Comparison of ENCODE assay signal across 11 cellular contexts in genomic region chr17:82232876-82233785, GRCh38. TPM values are rescaled to one million over a fixed set of nuclear protein-coding genes. Genes with fewer than 3 reads are reported as not detected.
DNase-seq lines count a peak whose midpoint lies in the region; ATAC-seq, FAIRE-seq and TF ChIP-seq lines count a peak whose summit lies in the region.
"Had no signal": no experiment of that assay in that cellular context is flagged by ENCODE, and none has a peak within 500 bp of the region (broad histone marks: within the 10 kb centered on the region; RNA-seq: fewer than 3 reads in every experiment).

No MANE protein-coding gene starts in this region.

- CTCF ChIA-PET in CD4-positive, alpha-beta T cell (lab: Charles Lee), result interaction anchor here (0.6 to 1.4 kb wide), 2 partner anchors 27 to 203 kb away, joined by 3 read pairs; no protein-coding TSS in a partner anchor
- CTCF ChIA-PET in HCT116 (lab: Charles Lee), result no interaction called here

- H3K4me1 Mint-ChIP-seq in CD4-positive, alpha-beta T cell (ENCODE audit: low read depth), result peaks cover 20% of the 10 kb centered on the region
- H3K4me1 Mint-ChIP-seq in endodermal cell, result peaks cover 3% of the 10 kb centered on the region

- no peak for TF ChIP-seq RAD21 in HCT116 (IDR thresholded peaks at IDR 0.05; ENCODE audit: low read depth)

- H3K4me3 ChIP-seq in HCT116 (replicated peaks in 1 of 2; ENCODE audit: low read depth in 1 of 2, low read length in 2 of 2) (no peak overlapping the region), endodermal cell (ENCODE audit: low read length) (no peak overlapping the region), retinal pigment epithelial cell (ENCODE audit: low read length) (peak overlapping the region; percentile 20)

- H3K36me3 Mint-ChIP-seq in CD4-positive, alpha-beta T cell (ENCODE audit: low read depth), result no peaks in the 10 kb centered on the region
- peaks cover 3% of the 10 kb centered on the region for H3K36me3 Mint-ChIP-seq in endodermal cell (ENCODE audit: low read depth)

- POLR2A ChIA-PET in CD4-positive, alpha-beta T cell (lab: Charles Lee), result interaction anchor here (0.6 to 2.5 kb wide), 3 partner anchors 27 to 63 kb away, joined by 3 to 6 read pairs (median 4); no protein-coding TSS in a partner anchor
- POLR2A ChIA-PET in HCT116 (lab: Charles Lee), result interaction anchor here (0.6 kb wide), 1 partner anchor 835 kb away, joined by 4 read pairs; no protein-coding TSS in a partner anchor

- peaks cover 97% of the 10 kb centered on the region for H3K79me2 ChIP-seq in HCT116 (ENCODE audit: insufficient read depth, low read length)

- no peak for ATAC-seq in CD4-positive, alpha-beta T cell (ENCODE audit: poor library complexity)
- no peak for ATAC-seq in HCT116
- ATAC-seq in GM19351 (IDR thresholded peaks at IDR 0.05; ENCODE audit: unreplicated experiment), result no peak
- ATAC-seq: left colon, T-helper 17 cell had no signal

- peak overlapping the region; percentile 53 for H3K27ac Mint-ChIP-seq in CD4-positive, alpha-beta T cell
- no peak overlapping the region for H3K27ac Mint-ChIP-seq in endodermal cell
- H3K27ac Mint-ChIP-seq: T-helper 17 cell had no signal

- no peak for TF ChIP-seq CTCF in CD4-positive, alpha-beta T cell (IDR thresholded peaks at IDR 0.05)
- TF ChIP-seq CTCF in HCT116 (IDR thresholded peaks at IDR 0.05 in 2 of 3, conservative IDR thresholded peaks at IDR 0.05 in 1 of 3; ENCODE audit: borderline replicate concordance in 1 of 3, insufficient read depth in 1 of 3, low read depth in 2 of 3, low read length in 2 of 3) (no peak), endodermal cell (conservative IDR thresholded peaks at IDR 0.05) (no peak), retinal pigment epithelial cell (conservative IDR thresholded peaks at IDR 0.05; ENCODE audit: low read depth, low read length) (no peak), D721Med (IDR thresholded peaks at IDR 0.05; ENCODE audit: insufficient read depth, missing control alignments) (no peak)

- FAIRE-seq in D721Med (lab: Jason Lieb, UNC), result no peak

- H3K4me1 ChIP-seq in HCT116 (ENCODE audit: control insufficient read depth in 1 of 2, insufficient read depth in 2 of 2, low read length in 2 of 2) (peaks cover 47 to 85% of the 10 kb centered on the region in 2 experiments), endodermal cell (ENCODE audit: control insufficient read depth, insufficient read depth, low read length) (peaks cover 9% of the 10 kb centered on the region)

- no TSS peak for BruUV-seq in HCT116 (replicated peaks; lab: Mats Ljungman, UMichigan)

- RAD21 ChIA-PET in HCT116 (lab: Charles Lee; ENCODE audit: low non-redundant PET in 1 of 2, low total read pairs in 2 of 2, uncharacterized antibody in 2 of 2, unreplicated experiment in 2 of 2), result no interaction called here

- H3K9me3 Mint-ChIP-seq in CD4-positive, alpha-beta T cell, result no peaks in the 10 kb centered on the region
- no peaks in the 10 kb centered on the region for H3K9me3 Mint-ChIP-seq in endodermal cell

- 90 to 96% methylated on average over 8 to 21 of the region's 21 CpGs for WGBS in endodermal cell (ENCODE audit: insufficient coverage in 1 of 2, insufficient read length in 1 of 2), 2 experiments

- H3K9ac ChIP-seq in HCT116 (ENCODE audit: low read length) (peak overlapping the region; percentile 34; the same call in 1 of the 2 replicates), endodermal cell (ENCODE audit: extremely low read depth, low read length, poor library complexity, severe bottlenecking) (no peak overlapping the region)

- no peaks in the 10 kb centered on the region for H3K27me3 Mint-ChIP-seq in CD4-positive, alpha-beta T cell
- H3K27me3 Mint-ChIP-seq in endodermal cell (ENCODE audit: insufficient read depth), result peaks cover 11% of the 10 kb centered on the region
- H3K27me3 Mint-ChIP-seq: T-helper 17 cell had no signal

- H3K4me2 ChIP-seq in HCT116 (ENCODE audit: low read length), result peak overlapping the region; percentile 31

- no peaks in the 10 kb centered on the region for H3K9me2 ChIP-seq in HCT116 (ENCODE audit: insufficient read depth)

- peaks cover 38% of the 10 kb centered on the region; the same call in 1 of the 2 replicates for H4K20me1 ChIP-seq in HCT116 (ENCODE audit: insufficient read depth)

- peaks cover 18 to 70% of the 10 kb centered on the region in 2 experiments for H3K36me3 ChIP-seq in HCT116 (ENCODE audit: control insufficient read depth in 1 of 2, insufficient read depth in 2 of 2, low read length in 2 of 2)
- no peaks in the 10 kb centered on the region for H3K36me3 ChIP-seq in endodermal cell (ENCODE audit: control insufficient read depth, insufficient read depth, low read length)

- no peak for TF ChIP-seq POLR2A in HCT116 (IDR thresholded peaks at IDR 0.05; ENCODE audit: borderline replicate concordance, extremely low read depth, insufficient read depth, insufficient read length)

- intact Hi-C loops in CD4-positive, alpha-beta T cell (cut with DNase I, micrococcal nuclease), result loop anchor here in 1 of 2 experiments (10.0 kb wide), 2 partner anchors 62 to 198 kb away; partner anchors contain the start of genes DCXR and RAC3
- intact Hi-C loops in HCT116 (cut with micrococcal nuclease), result no loop called here

- H2AFZ ChIP-seq in HCT116 (ENCODE audit: low read depth, low read length, poor library complexity, severe bottlenecking), result no peak overlapping the region

- H3K9me3 ChIP-seq in CD4-positive, alpha-beta T cell (ENCODE audit: control insufficient read depth, low read length), result no peaks in the 10 kb centered on the region
- H3K9me3 ChIP-seq in HCT116 (ENCODE audit: control insufficient read depth in 1 of 2, insufficient read depth in 1 of 2, low read depth in 1 of 2, low read length in 2 of 2) (no peaks in the 10 kb centered on the region), endodermal cell (ENCODE audit: control insufficient read depth, low read length) (no peaks in the 10 kb centered on the region)

- peak overlapping the region; percentile 72 for H3K4me3 Mint-ChIP-seq in CD4-positive, alpha-beta T cell
- H3K4me3 Mint-ChIP-seq in endodermal cell, result no peak overlapping the region
- H3K4me3 Mint-ChIP-seq: T-helper 17 cell had no signal

- peak overlapping the region; percentile 21 for H3K27ac ChIP-seq in CD4-positive, alpha-beta T cell (ENCODE audit: low read depth, low read length)
- H3K27ac ChIP-seq in HCT116 (ENCODE audit: low read depth, low read length), result peak overlapping the region; percentile 32; the same call in 1 of the 2 replicates
- H3K27ac ChIP-seq in endodermal cell (ENCODE audit: low read depth, low read length), result no peak overlapping the region

- DNase-seq in CD4-positive, alpha-beta T cell, result no peak
- DNase-seq in HCT116 (ENCODE audit: low read depth, low spot score) (no peak), endodermal cell (peak; percentile 51), retinal pigment epithelial cell (ENCODE audit: low read depth) (no peak), 8988T (no peak), D721Med (ENCODE audit: insufficient read length, low spot score) (no peak), mesenteric fat pad (ENCODE audit: low spot score) (no peak)
- DNase-seq: activated CD8-positive, alpha-beta memory T cell treated with anti-CD3 and anti-CD28 coated beads for 24 hours; left colon; T-helper 17 cell had no signal

- H3K27me3 ChIP-seq in CD4-positive, alpha-beta T cell (ENCODE audit: control insufficient read depth, insufficient read depth, low read length), result no peaks in the 10 kb centered on the region
- H3K27me3 ChIP-seq in HCT116 (ENCODE audit: insufficient read depth, low read length), result no peaks in the 10 kb centered on the region
- H3K27me3 ChIP-seq in endodermal cell (ENCODE audit: control insufficient read depth, insufficient read depth, low read length, poor library complexity, severe bottlenecking), result peaks cover 22% of the 10 kb centered on the region

TF ChIP-seq in HCT116, 20 proteins besides CTCF, POLR2A, EP300 and RAD21 (continues in another document):
- TF ChIP-seq POLR2AphosphoS5 (IDR thresholded peaks at IDR 0.05; ENCODE audit: low read depth, low read length), result no peak; the same call in 1 of the 2 replicates
- TF ChIP-seq ATF3 (IDR thresholded peaks at IDR 0.05), result no peak
- TF ChIP-seq ELF1 (IDR thresholded peaks at IDR 0.05; ENCODE audit: borderline replicate concordance, low read depth), result no peak
- TF ChIP-seq EZH2 (IDR thresholded peaks at IDR 0.05), result no peak
- no peak for TF ChIP-seq ZFX (IDR thresholded peaks at IDR 0.05)
- TF ChIP-seq CBX3 (IDR thresholded peaks at IDR 0.05; ENCODE audit: low read depth), result no peak
- no peak for TF ChIP-seq JUND (IDR thresholded peaks at IDR 0.05)
- TF ChIP-seq TCF7L2 (IDR thresholded peaks at IDR 0.05; ENCODE audit: borderline replicate concordance, extremely low read depth, insufficient read depth, insufficient read length), result no peak

RNA-seq across cellular contexts. Expression of gene SLC16A3, which starts 4.3 kb away (rescaled TPM):
- total RNA-seq in CD4-positive, alpha-beta T cell, result 10 to 100 TPM; 93.4 to 99.0 TPM
- total RNA-seq in HCT116 (2021; ENCODE audit: unreplicated experiment), result 445 TPM
- polyA plus RNA-seq in HCT116 (2012), result 422 and 492 TPM in 2 replicates
- total RNA-seq in endodermal cell, result 10 to 100 TPM; 31.8 to 39.7 TPM
- polyA plus RNA-seq in endodermal cell (2013, experiment 1 of 2), result 31.8 TPM
- polyA plus RNA-seq in endodermal cell (2013, experiment 2 of 2), result 26.2 TPM
- total RNA-seq in mesenteric fat pad, result 65.0 TPM

RNA-seq across cellular contexts. Expression of gene CCDC57, which starts 20.5 kb away (rescaled TPM):
- total RNA-seq in CD4-positive, alpha-beta T cell, result 100 to 1,000 TPM; 129 to 135 TPM
- total RNA-seq in HCT116 (2021; ENCODE audit: unreplicated experiment) (143 TPM), endodermal cell (10 to 100 TPM; 61.8 to 82.8 TPM), mesenteric fat pad (24.7 TPM)
- polyA plus RNA-seq in HCT116 (2012), result 99.2 and 103 TPM in 2 replicates
- polyA plus RNA-seq in endodermal cell (2013, experiment 1 of 2), result 25.7 TPM
- polyA plus RNA-seq in endodermal cell (2013, experiment 2 of 2), result 22.9 TPM

RNA-seq across cellular contexts. Expression of gene CSNK1D, which starts 40.4 kb away (rescaled TPM):
- total RNA-seq in CD4-positive, alpha-beta T cell, result 100 to 1,000 TPM; 277 to 286 TPM
- total RNA-seq in HCT116 (2021; ENCODE audit: unreplicated experiment) (176 TPM), endodermal cell (100 to 1,000 TPM; 104 to 143 TPM), mesenteric fat pad (171 TPM)
- 184 and 197 TPM in 2 replicates for polyA plus RNA-seq in HCT116 (2012)
- 101 TPM for polyA plus RNA-seq in endodermal cell (2013, experiment 1 of 2)
- 74.7 TPM for polyA plus RNA-seq in endodermal cell (2013, experiment 2 of 2)
